In genomic region chr22:31399211-31400022, GRCh38 we compare ENCODE assay signal across 1 cellular context.
TF ChIP-seq lines count a peak whose summit lies in the region.

Gene DRG1, plus strand, starts transcription at chr22:31399604. Its CDS starts 80 bp downstream, at chr22:31399684.

TF ChIP-seq in HepG2, 621 proteins besides CTCF, POLR2A, EP300 and RAD21 (continued from another document):
- TF ChIP-seq ZUFSP (CRISPR knock-in tag; IDR thresholded peaks at IDR 0.05; ENCODE audit: borderline replicate concordance) (no peak), ZNF446 (CRISPR knock-in tag; IDR thresholded peaks at IDR 0.05) (peak; percentile 62), GLMP (CRISPR knock-in tag; IDR thresholded peaks at IDR 0.05; ENCODE audit: borderline replicate concordance) (no peak), ZBTB38 (CRISPR knock-in tag; IDR thresholded peaks at IDR 0.05) (peak; percentile 89), ZNF143 (CRISPR knock-in tag; IDR thresholded peaks at IDR 0.05) (peak; percentile 83), KDM3A (CRISPR knock-in tag; IDR thresholded peaks at IDR 0.05; ENCODE audit: low read depth) (peak; percentile 59; the same call in 1 of the 2 replicates), ZEB1 (IDR thresholded peaks at IDR 0.05; ENCODE audit: insufficient replicate concordance, low read depth) (no peak), ZSCAN25 (CRISPR knock-in tag; IDR thresholded peaks at IDR 0.05) (peak; percentile 84), TFDP1 (CRISPR knock-in tag; IDR thresholded peaks at IDR 0.05; ENCODE audit: borderline replicate concordance) (peak; percentile 69), ZNF180 (CRISPR knock-in tag; IDR thresholded peaks at IDR 0.05; ENCODE audit: borderline replicate concordance, low read depth) (no peak), MXI1 (IDR thresholded peaks at IDR 0.05; ENCODE audit: borderline replicate concordance, low read depth, low read length) (peak; percentile 91; the same call in 1 of the 3 replicates), ZKSCAN5 (CRISPR knock-in tag; IDR thresholded peaks at IDR 0.05) (no peak), ZBED4 (CRISPR knock-in tag; IDR thresholded peaks at IDR 0.05; ENCODE audit: borderline replicate concordance) (no peak; the same call in 1 of the 2 replicates), PCBP2 (optimal IDR thresholded peaks at IDR 0.05; ENCODE audit: low read depth, low read length, poor library complexity, severe bottlenecking) (no peak), THRA (CRISPR knock-in tag; IDR thresholded peaks at IDR 0.05; ENCODE audit: borderline replicate concordance) (peak; percentile 53), FOXM1 (CRISPR knock-in tag; IDR thresholded peaks at IDR 0.05) (no peak; the same call in 1 of the 2 replicates), TFE3 (CRISPR knock-in tag; IDR thresholded peaks at IDR 0.05) (peak; percentile 17; the same call in 1 of the 2 replicates), AHR (CRISPR knock-in tag; IDR thresholded peaks at IDR 0.05) (no peak; the same call in 1 of the 2 replicates), ZNF841 (CRISPR knock-in tag; IDR thresholded peaks at IDR 0.05; ENCODE audit: borderline replicate concordance) (peak; percentile 79; the same call in 1 of the 2 replicates), HNF4A (CRISPR knock-in tag; IDR thresholded peaks at IDR 0.05) (peak; percentile 44; the same call in 1 of the 2 replicates), ZNF550 (CRISPR knock-in tag; IDR thresholded peaks at IDR 0.05; ENCODE audit: borderline replicate concordance) (no peak), SIN3B (IDR thresholded peaks at IDR 0.05; ENCODE audit: low read length) (peak; percentile 66), KLF11 (CRISPR knock-in tag; IDR thresholded peaks at IDR 0.05) (no peak), ZNF407 (CRISPR knock-in tag; IDR thresholded peaks at IDR 0.05; ENCODE audit: not compliant biosample characterization) (peak; percentile 86), SMARCC2 (IDR thresholded peaks at IDR 0.05) (no peak), HNF4G (IDR thresholded peaks at IDR 0.05; ENCODE audit: borderline replicate concordance, low read depth, low read length) (peak; percentile 37; the same call in 1 of the 2 replicates), HNF4G (CRISPR knock-in tag; IDR thresholded peaks at IDR 0.05; ENCODE audit: borderline replicate concordance, low read depth) (no peak), ZNF562 (CRISPR knock-in tag; IDR thresholded peaks at IDR 0.05; ENCODE audit: borderline replicate concordance) (no peak), NFIB (CRISPR knock-in tag; IDR thresholded peaks at IDR 0.05; ENCODE audit: borderline replicate concordance) (no peak), ZBTB14 (CRISPR knock-in tag; IDR thresholded peaks at IDR 0.05) (peak; percentile 97)
